10 cellular contexts compared by ENCODE assay signal in the genomic region with DNA sequence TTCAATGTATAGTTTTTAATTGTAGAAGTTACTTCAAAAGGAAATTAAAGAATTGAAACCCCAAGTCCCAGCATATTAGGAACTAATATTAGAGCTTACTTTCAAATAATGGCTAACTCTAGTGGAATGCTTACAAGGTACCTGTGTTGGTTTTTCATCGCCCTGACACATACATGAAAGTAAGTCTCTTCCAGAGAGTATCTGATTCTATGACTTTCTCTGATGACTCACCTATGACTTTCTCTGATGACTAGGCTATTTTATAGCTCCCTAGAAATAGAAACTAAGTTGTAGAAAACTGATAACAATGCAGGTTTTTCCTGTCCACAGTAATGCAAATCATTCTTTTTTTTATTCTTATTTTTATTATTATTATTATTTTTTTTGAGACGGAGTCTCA. TPM values are rescaled to one million over a fixed set of nuclear protein-coding genes. Genes with fewer than 3 reads are reported as not detected.
DNase-seq lines count a peak whose midpoint lies in the region; ATAC-seq, FAIRE-seq and TF ChIP-seq lines count a peak whose summit lies in the region.
"Had no signal": no experiment of that assay in that cellular context is flagged by ENCODE, and none has a peak within 500 bp of the region (broad histone marks: within the 10 kb centered on the region; RNA-seq: fewer than 3 reads in every experiment).

No MANE protein-coding gene starts in this region.

- peaks cover 0 to 3% of the 10 kb centered on the region in 2 donors for H3K9me3 Mint-ChIP-seq in effector memory CD8-positive, alpha-beta T cell

- WGBS in pancreas, 2 donors, result 73 to 87% methylated on average over 2 of the region's 2 CpGs

- ATAC-seq in HG03045 (IDR thresholded peaks at IDR 0.05; ENCODE audit: unreplicated experiment), result peak; percentile 63
- peak in 3 of 4 donors; percentile 49 to 83 (median 82) for ATAC-seq in pancreas
- no peak for ATAC-seq in effector memory CD8-positive, alpha-beta T cell (replicated peaks)

- intact Hi-C loops in pancreas (cut with DNase I), result no loop called here
- intact Hi-C loops in dorsolateral prefrontal cortex (cut with DNase I), result no loop called here

- H3K27me3 ChIP-seq in pancreas (no peaks in the 10 kb centered on the region), dorsolateral prefrontal cortex (peaks cover 0 to 6% (median 0%) of the 10 kb centered on the region in 45 donors)

- no peak overlapping the region for H3K4me3 ChIP-seq in pancreas
- H3K4me3 ChIP-seq in dorsolateral prefrontal cortex, result no peak overlapping the region

- peak; percentile 9 to 79 for DNase-seq in NOMO-1 (lab: John Stamatoyannopoulos, UW; ENCODE audit: unreplicated experiment in 2 of 2)
- no peak for DNase-seq in NOMO-1 treated with dmso at 0.1 percent for 144 hours (lab: John Stamatoyannopoulos, UW; ENCODE audit: unreplicated experiment)
- DNase-seq in SW480 (ENCODE audit: low spot score), result peak; percentile 84
- DNase-seq in pancreas, result no peak
- DNase-seq in dorsolateral prefrontal cortex, result no peak
- no peak for DNase-seq in activated naive CD4-positive, alpha-beta T cell treated with anti-CD3 and anti-CD28 coated beads, Interleukin-2, amount 50 U/mL, for 16 hours
- DNase-seq in effector memory CD8-positive, alpha-beta T cell, result no peak

- no peaks in the 10 kb centered on the region for H3K27me3 Mint-ChIP-seq in effector memory CD8-positive, alpha-beta T cell

- no peak for TF ChIP-seq CTCF in pancreas (IDR thresholded peaks at IDR 0.05)
- no peak for TF ChIP-seq CTCF in dorsolateral prefrontal cortex (IDR thresholded peaks at IDR 0.05 in 54 of 56, conservative IDR thresholded peaks at IDR 0.05 in 2 of 56; ENCODE audit: low read depth in 1 of 56, partially characterized antibody in 56 of 56)

- no peak for FAIRE-seq in pancreas (lab: Jason Lieb, UNC)
- FAIRE-seq: TTC549 had no signal

- no peaks in the 10 kb centered on the region for H3K9me3 ChIP-seq in pancreas

- H3K4me1 Mint-ChIP-seq in effector memory CD8-positive, alpha-beta T cell (ENCODE audit: low read depth in 2 of 2), result peaks cover 25 to 40% of the 10 kb centered on the region in 2 donors

- H3K36me3 ChIP-seq in pancreas, result no peaks in the 10 kb centered on the region

- no peak overlapping the region for H3K4me3 Mint-ChIP-seq in effector memory CD8-positive, alpha-beta T cell

- no peak overlapping the region for H3K27ac Mint-ChIP-seq in effector memory CD8-positive, alpha-beta T cell

- H3K36me3 Mint-ChIP-seq in effector memory CD8-positive, alpha-beta T cell (ENCODE audit: insufficient read depth), result peaks cover 5% of the 10 kb centered on the region

- peak overlapping the region in 1 of 4 donors; percentile 23 for H3K27ac ChIP-seq in pancreas
- H3K27ac ChIP-seq in dorsolateral prefrontal cortex, result no peak overlapping the region
- H3K27ac ChIP-seq: 22Rv1 had no signal

- no peaks in the 10 kb centered on the region for H3K4me1 ChIP-seq in pancreas

RNA-seq across cellular contexts. Expression of a gene that starts 33.6 kb away (rescaled TPM):
- total RNA-seq in pancreas (100 to 1,000 TPM in 2 of 6 donors, 10 to 100 TPM in 4; 13.5 to 751 (median 34.2) TPM), dorsolateral prefrontal cortex (under 1 TPM in 1 of 120 experiments, not detected in 119; 0.81 TPM)
- polyA plus RNA-seq in pancreas, result 10 to 100 TPM; 34.4 to 68.1 TPM

Comparison
In these comparisons a context has a peak if more than half of its experiments do, and no peak if none do; other contexts are left out.
1. DNase-seq: peak in NOMO-1 (2 of 2) and SW480 (single experiment); none in NOMO-1 treated with dmso at 0.1 percent for 144 hours (single experiment), pancreas (0 of 6), dorsolateral prefrontal cortex (0 of 10), activated naive CD4-positive, alpha-beta T cell treated with anti-CD3 and anti-CD28 coated beads, Interleukin-2, amount 50 U/mL, for 16 hours (single experiment) and effector memory CD8-positive, alpha-beta T cell (0 of 3).
2. RNA of a gene that starts 33.6 kb away (total RNA-seq): 13.5 to 751 TPM in pancreas; 0.81 TPM in dorsolateral prefrontal cortex; every median in the first group is over 4 times any median in the second.